In the genomic region with DNA sequence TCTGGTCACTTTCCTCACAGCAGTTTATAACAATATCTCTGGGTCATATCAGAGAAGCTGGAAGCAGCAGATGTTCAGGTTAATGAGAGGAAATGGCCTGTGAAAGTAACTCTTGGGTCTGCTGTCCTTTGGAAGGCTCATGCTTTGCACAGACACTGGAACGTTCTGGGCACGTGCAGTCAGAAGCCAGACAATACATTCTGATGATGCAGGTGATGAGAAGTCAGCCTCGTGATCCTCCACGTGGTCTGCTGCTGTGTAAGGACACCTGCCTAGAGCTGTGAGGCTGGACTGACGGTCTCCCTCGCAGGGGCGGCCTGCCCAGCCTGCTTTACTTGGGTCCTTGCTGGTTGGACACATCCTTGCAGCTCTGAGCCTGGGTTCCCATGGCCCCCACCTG, we compare ENCODE assay signal across 1 cellular context.
TF ChIP-seq lines count a peak whose summit lies in the region.

No MANE protein-coding gene starts in this region.

TF ChIP-seq in endothelial cell of umbilical vein, 7 proteins besides CTCF, POLR2A, EP300 and RAD21:
- no peak for TF ChIP-seq JUN (IDR thresholded peaks at IDR 0.05; ENCODE audit: borderline replicate concordance, insufficient read depth, insufficient read length, low read depth)
- no peak for TF ChIP-seq EZH2 (IDR thresholded peaks at IDR 0.05; ENCODE audit: borderline replicate concordance, low read depth, low read length, severe bottlenecking)
- TF ChIP-seq FOS (IDR thresholded peaks at IDR 0.05; ENCODE audit: borderline replicate concordance, insufficient read depth, low read length), result no peak
- no peak for TF ChIP-seq MYC (IDR thresholded peaks at IDR 0.05; ENCODE audit: low read depth, low read length)
- TF ChIP-seq, protein P1, sequence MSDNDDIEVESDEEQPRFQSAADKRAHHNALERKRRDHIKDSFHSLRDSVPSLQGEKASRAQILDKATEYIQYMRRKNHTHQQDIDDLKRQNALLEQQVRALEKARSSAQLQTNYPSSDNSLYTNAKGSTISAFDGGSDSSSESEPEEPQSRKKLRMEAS (IDR thresholded peaks at IDR 0.05; ENCODE audit: insufficient read depth, insufficient read length), result peak; percentile 66
- TF ChIP-seq GATA2 (IDR thresholded peaks at IDR 0.05; ENCODE audit: insufficient read depth, insufficient read length, low read depth, low read length), result no peak
